11 cellular contexts compared by ENCODE assay signal in the genomic region with DNA sequence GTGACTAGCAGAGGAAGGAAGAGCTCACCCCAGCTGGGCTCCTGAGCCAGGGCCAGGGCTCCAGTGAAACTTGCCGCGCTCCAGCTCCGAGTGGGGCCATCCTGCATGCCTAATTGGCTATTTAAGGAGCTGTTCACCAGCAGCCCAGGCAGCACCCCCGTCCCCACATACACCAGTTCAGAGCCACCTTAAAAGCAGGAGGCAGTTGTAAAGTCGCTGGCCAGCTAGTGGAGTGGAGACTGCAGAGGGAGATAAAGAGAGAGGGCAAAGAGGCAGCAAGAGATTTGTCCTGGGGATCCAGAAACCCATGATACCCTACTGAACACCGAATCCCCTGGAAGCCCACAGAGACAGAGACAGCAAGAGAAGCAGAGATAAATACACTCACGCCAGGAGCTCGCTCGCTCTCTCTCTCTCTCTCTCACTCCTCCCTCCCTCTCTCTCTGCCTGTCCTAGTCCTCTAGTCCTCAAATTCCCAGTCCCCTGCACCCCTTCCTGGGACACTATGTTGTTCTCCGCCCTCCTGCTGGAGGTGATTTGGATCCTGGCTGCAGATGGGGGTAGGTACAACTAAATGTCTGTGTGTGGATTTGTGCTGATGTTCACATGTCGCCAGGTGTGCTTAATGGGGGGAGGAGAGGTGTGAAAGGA. TPM values are rescaled to one million over a fixed set of nuclear protein-coding genes. Genes with fewer than 3 reads are reported as not detected.
DNase-seq lines count a peak whose midpoint lies in the region; ATAC-seq and TF ChIP-seq lines count a peak whose summit lies in the region.
"Had no signal": no experiment of that assay in that cellular context is flagged by ENCODE, and none has a peak within 500 bp of the region (broad histone marks: within the 10 kb centered on the region; RNA-seq: fewer than 3 reads in every experiment).

A gene (plus strand): TSS at position 151 of the 651 bp plus-strand sequence. CDS start 355 bp downstream, at position 506.

- H3K23ac ChIP-seq in neuronal stem cell (ENCODE audit: low read depth, low read length, poor library complexity) = no peak within 1 kb of the TSS

- no peak within 1 kb of the TSS for H3K4me3 Mint-ChIP-seq in Calu3 (ENCODE audit: low read depth, unreplicated experiment)

- CTCF ChIA-PET in Calu3 (lab: Charles Lee) = interaction anchor here (1.5 kb wide), 1 partner anchor 24 kb away, joined by 6 read pairs; no protein-coding TSS in a partner anchor

- H3K4me1 ChIP-seq in neuronal stem cell (ENCODE audit: control insufficient read depth in 2 of 2, insufficient read depth in 1 of 2, low read depth in 1 of 2, low read length in 2 of 2) = peaks cover 20 to 22% of the 10 kb centered on the region in 2 donors

- peak within 1 kb of the TSS; percentile 96 for H3K27ac ChIP-seq in neuronal stem cell (replicated peaks; ENCODE audit: low read length)

- H3K4ac ChIP-seq in neuronal stem cell (ENCODE audit: low read length) = peak within 1 kb of the TSS; percentile 67

- peak within 1 kb of the TSS; percentile 82 for H2AK5ac ChIP-seq in neuronal stem cell (ENCODE audit: low read depth, low read length)

- intact Hi-C loops in Calu3 (cut with micrococcal nuclease; ENCODE audit: unreplicated experiment) = loop anchor here (5.0 to 10.0 kb wide), 2 partner anchors 65 to 277 kb away; a partner anchor contains a TSS
- intact Hi-C loops in Right ventricle myocardium superior (cut with DNase I) = no loop called here

- H3K27me3 Mint-ChIP-seq in Calu3 (ENCODE audit: unreplicated experiment) = peaks cover 28% of the 10 kb centered on the region

- peaks cover 0 to 5% of the 10 kb centered on the region in 2 donors for H3K9me3 ChIP-seq in neuronal stem cell (replicated peaks in 1 of 2; ENCODE audit: control insufficient read depth in 2 of 2, insufficient read depth in 1 of 2, low read depth in 1 of 2, low read length in 2 of 2)
- H3K9me3 ChIP-seq: mucosa of descending colon had no signal

- H3K9ac ChIP-seq in neuronal stem cell (ENCODE audit: low read depth, low read length, poor library complexity) = peak within 1 kb of the TSS; percentile 88

- H3K18ac ChIP-seq in neuronal stem cell (ENCODE audit: low read length) = peak within 1 kb of the TSS; percentile 93

- peaks cover 7% of the 10 kb centered on the region for H3K79me1 ChIP-seq in neuronal stem cell (ENCODE audit: low read depth, low read length)

- peaks cover 69% of the 10 kb centered on the region for H3K4me1 Mint-ChIP-seq in Calu3 (ENCODE audit: low read depth, unreplicated experiment)

- no peaks in the 10 kb centered on the region for H3K27me3 ChIP-seq in neuronal stem cell (ENCODE audit: control insufficient read depth in 3 of 3, insufficient read depth in 3 of 3, low read depth in 1 of 3, low read length in 3 of 3)

- no peaks in the 10 kb centered on the region for H3K9me3 Mint-ChIP-seq in Calu3 (ENCODE audit: low read depth, unreplicated experiment)

- TF ChIP-seq CTCF in Calu3 (IDR thresholded peaks at IDR 0.05; ENCODE audit: unreplicated experiment) = no peak

- no TSS peak for BruUV-seq in Calu3 (replicated peaks; lab: Mats Ljungman, UMichigan)

- peak within 1 kb of the TSS; percentile 47 for H2BK15ac ChIP-seq in neuronal stem cell (ENCODE audit: low read length)

- peak within 1 kb of the TSS; percentile 61 for H2BK12ac ChIP-seq in neuronal stem cell (ENCODE audit: low read length)

- ATAC-seq in Right ventricle myocardium superior (ENCODE audit: poor library complexity) (peak; percentile 45), GM19351 (IDR thresholded peaks at IDR 0.05; ENCODE audit: unreplicated experiment) (no peak)
- ATAC-seq: mucosa of descending colon had no signal

- peak within 1 kb of the TSS; percentile 13 for H4K91ac ChIP-seq in neuronal stem cell (ENCODE audit: low read depth, low read length, poor library complexity)

- H3K27ac Mint-ChIP-seq in Calu3 (ENCODE audit: unreplicated experiment) = peak within 1 kb of the TSS; percentile 42

- DNase-seq in Calu3 (no peak), SK-N-DZ (ENCODE audit: low spot score) (peak; percentile 85), Right ventricle myocardium superior (peak; percentile 57), neuronal stem cell (ENCODE audit: low spot score) (peak; percentile 50), T1000 (lab: John Stamatoyannopoulos, UW) (no peak), AG08395 (ENCODE audit: low spot score) (no peak), GDM1 (lab: John Stamatoyannopoulos, UW) (no peak)
- DNase-seq: activated CD4-positive, CD25-positive, alpha-beta regulatory T cell treated with anti-CD3 and anti-CD28 coated beads, Interleukin-2, amount 50 U/mL, for 72 hours; mucosa of descending colon; NCI-H2029 had no signal

- H4K8ac ChIP-seq in neuronal stem cell (ENCODE audit: low read depth, low read length) = peak within 1 kb of the TSS; percentile 44

- peak within 1 kb of the TSS; percentile 88 for H2BK5ac ChIP-seq in neuronal stem cell (ENCODE audit: low read length)

- no CpG with 5 or more reads among the region's 11 CpGs for WGBS in neuronal stem cell (ENCODE audit: extremely low coverage in 2 of 2, insufficient read length in 2 of 2, insufficient replicate concordance in 1 of 2), 2 donors

- H2AFZ ChIP-seq in neuronal stem cell (ENCODE audit: low read length) = peak within 1 kb of the TSS; percentile 59

- H3K36me3 Mint-ChIP-seq in Calu3 (ENCODE audit: insufficient read depth, unreplicated experiment) = peaks cover 14% of the 10 kb centered on the region

- no peak within 1 kb of the TSS for H2BK120ac ChIP-seq in neuronal stem cell (ENCODE audit: low read depth, low read length)

- peak within 1 kb of the TSS; percentile 93 for H3K4me2 ChIP-seq in neuronal stem cell (ENCODE audit: insufficient read depth, low read length, poor library complexity, severe bottlenecking)

- peak within 1 kb of the TSS; percentile 70 to 73 for H3K4me3 ChIP-seq in neuronal stem cell (ENCODE audit: low read length in 2 of 2)
- H3K4me3 ChIP-seq: mucosa of descending colon had no signal

- peaks cover 13 to 25% of the 10 kb centered on the region in 2 donors for H3K36me3 ChIP-seq in neuronal stem cell (replicated peaks in 1 of 2; ENCODE audit: control insufficient read depth in 2 of 2, insufficient read depth in 2 of 2, low read length in 2 of 2)

- H3K14ac ChIP-seq in neuronal stem cell (ENCODE audit: low read length) = no peak within 1 kb of the TSS

RNA-seq across cellular contexts. Expression of the gene that starts here (rescaled TPM):
- total RNA-seq in Calu3 (2022) (1.0 and 1.3 TPM in 2 replicates), Right ventricle myocardium superior (14.0 TPM)
- polyA plus RNA-seq in SK-N-DZ (2014; cell fraction: cytosol; rRNA removed) = 39.9 and 40.7 TPM in 2 replicates
- 51.7 and 53.4 TPM in 2 replicates for polyA plus RNA-seq in SK-N-DZ (2014; cell fraction: nucleus; rRNA removed)
- polyA plus RNA-seq in neuronal stem cell (2013, experiment 1 of 2) = 46.7 TPM
- 45.5 TPM for polyA plus RNA-seq in neuronal stem cell (2013, experiment 2 of 2)

Comparison
In these comparisons a context has a peak if more than half of its experiments do, and no peak if none do; other contexts are left out.
1. DNase-seq: peak in SK-N-DZ (single experiment), Right ventricle myocardium superior (single experiment) and neuronal stem cell (single experiment); none in Calu3 (single experiment), T1000 (single experiment), AG08395 (single experiment) and GDM1 (single experiment).